21 cellular contexts compared by ENCODE assay signal in genomic region chr7:25762511-25763119, GRCh38.
"Had no signal": no experiment of that assay in that cellular context is flagged by ENCODE, and none has a peak within 500 bp of the region (broad histone marks: within the 10 kb centered on the region; RNA-seq: fewer than 3 reads in every experiment).

No MANE protein-coding gene starts in this region.

- H3K27ac ChIP-seq: lower lobe of right lung, ovary, psoas muscle, sigmoid colon, stomach, thyroid gland had no signal

- H3K9me3 ChIP-seq: lower lobe of right lung, ovary, psoas muscle, sigmoid colon, stomach, thyroid gland had no signal

- ATAC-seq: effector memory CD8-positive, alpha-beta T cell; left ventricle myocardium superior; lower lobe of right lung; natural killer cell; psoas muscle; right cardiac atrium; stimulated activated effector memory CD8-positive, alpha-beta T cell treated with anti-CD3 and anti-CD28 coated beads, Interleukin-12 subunit alpha, Interleukin-12 subunit beta, amount 100 ng/mL, for 72 hours had no signal

- H3K4me1 ChIP-seq: lower lobe of right lung, stomach had no signal

- DNase-seq: cortex of kidney; effector memory CD8-positive, alpha-beta T cell; hypothalamus; immature natural killer cell; islet precursor cell; kidney glomerular epithelial cell; left ventricle myocardium superior; lower lobe of right lung; natural killer cell; occipital lobe; ovary; posterior cingulate gyrus; psoas muscle; right cardiac atrium; sigmoid colon; stimulated activated CD4-positive, alpha-beta T cell treated with anti-CD3 and anti-CD28 coated beads, Interleukin-2, amount 100 ng/mL, for 24 hours; stimulated activated CD4-positive, alpha-beta T cell treated with anti-CD3 and anti-CD28 coated beads, Interleukin-4, amount 100 ng/mL, for 24 hours; stimulated activated naive CD4-positive, alpha-beta T cell treated with Interleukin-2 at 50 U/mL for 16 hours; stomach; thyroid gland had no signal

- H3K36me3 ChIP-seq: lower lobe of right lung, ovary, sigmoid colon, stomach, thyroid gland had no signal

- H3K4me3 ChIP-seq: lower lobe of right lung, ovary, psoas muscle, sigmoid colon, stomach, thyroid gland had no signal
